In the genomic region with DNA sequence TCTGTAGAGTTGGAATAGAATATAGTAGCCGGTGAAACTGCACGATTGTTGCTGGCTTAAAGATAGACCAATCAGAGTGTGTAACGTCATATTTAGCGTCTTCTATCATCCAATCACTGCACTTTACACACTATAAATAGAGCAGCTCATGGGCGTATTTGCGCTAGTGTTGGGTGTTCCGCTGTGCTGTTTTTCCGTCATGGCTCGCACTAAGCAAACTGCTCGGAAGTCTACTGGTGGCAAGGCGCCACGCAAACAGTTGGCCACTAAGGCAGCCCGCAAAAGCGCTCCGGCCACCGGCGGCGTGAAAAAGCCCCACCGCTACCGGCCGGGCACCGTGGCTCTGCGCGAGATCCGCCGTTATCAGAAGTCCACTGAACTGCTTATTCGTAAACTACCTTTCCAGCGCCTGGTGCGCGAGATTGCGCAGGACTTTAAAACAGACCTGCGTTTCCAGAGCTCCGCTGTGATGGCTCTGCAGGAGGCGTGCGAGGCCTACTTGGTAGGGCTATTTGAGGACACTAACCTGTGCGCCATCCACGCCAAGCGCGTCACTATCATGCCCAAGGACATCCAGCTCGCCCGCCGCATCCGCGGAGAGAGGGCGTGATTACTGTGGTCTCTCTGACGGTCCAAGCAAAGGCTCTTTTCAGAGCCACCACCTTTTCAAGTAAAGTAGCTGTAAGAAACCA, we compare ENCODE assay signal across 8 cellular contexts. TPM values are rescaled to one million over a fixed set of nuclear protein-coding genes. Genes with fewer than 3 reads are reported as not detected.
A peak's percentile ranks its signal among the peaks of the same experiment; 100 is the strongest.
DNase-seq lines count a peak whose midpoint lies in the region; ATAC-seq and TF ChIP-seq lines count a peak whose summit lies in the region.

No MANE protein-coding gene starts in this region.

- H3K4me1 ChIP-seq in HUES48 (ENCODE audit: control insufficient read depth, insufficient read depth, low read length) (peaks cover 36% of the 10 kb centered on the region), esophagus squamous epithelium (peaks cover 8 to 63% (median 13%) of the 10 kb centered on the region in 3 donors)

- peaks cover 6% of the 10 kb centered on the region for H3K9me3 Mint-ChIP-seq in activated T-helper 1 cell treated with anti-CD3 and anti-CD28 coated beads, Interleukin-12 subunit alpha, Interleukin-12 subunit beta, Interleukin-2, Interleukin-4 antibody, amounts not matched to agents 30 ng/mL and 10 ng/mL and 1 ng/mL, durations not matched to agents 14 hours and 24 hours and 36 hours

- H3K27ac ChIP-seq in HUES48 (ENCODE audit: low read depth, low read length) = peak overlapping the region; percentile 99
- peak overlapping the region; percentile 93 to 100 (median 98) for H3K27ac ChIP-seq in esophagus squamous epithelium

- peak overlapping the region; percentile 98 for H3K9ac ChIP-seq in HUES48 (ENCODE audit: low read depth, low read length)

- H3K36me3 ChIP-seq in HUES48 (ENCODE audit: control insufficient read depth, insufficient read depth, low read length) (no peaks in the 10 kb centered on the region), esophagus squamous epithelium (no peaks in the 10 kb centered on the region)

- TF ChIP-seq POLR2A in esophagus squamous epithelium (IDR thresholded peaks at IDR 0.05) = peak; percentile 63 to 100 (median 93)

- TF ChIP-seq CTCF in esophagus squamous epithelium (IDR thresholded peaks at IDR 0.05) = peak in 1 of 6 experiments; percentile 5

- peak; percentile 12 for DNase-seq in DMS 273 treated with DMSO at 0.1 percent for 48 hours (lab: John Stamatoyannopoulos, UW)
- DNase-seq in activated T-helper 1 cell treated with anti-CD3 and anti-CD28 coated beads, Interleukin-12 subunit alpha, Interleukin-12 subunit beta, Interleukin-2, Interleukin-4 antibody, amounts not matched to agents 30 ng/mL and 10 ng/mL and 1 ng/mL, durations not matched to agents 14 hours and 24 hours and 36 hours (ENCODE audit: low spot score) = peak; percentile 80
- DNase-seq in esophagus squamous epithelium (lab: John Stamatoyannopoulos, UW) = no peak
- peak; percentile 83 for DNase-seq in myocyte (ENCODE audit: low read depth)
- peak; percentile 95 for DNase-seq in superior temporal gyrus (ENCODE audit: extremely low spot score)

- intact Hi-C loops in activated T-helper 1 cell treated with anti-CD3 and anti-CD28 coated beads, Interleukin-12 subunit alpha, Interleukin-12 subunit beta, Interleukin-2, Interleukin-4 antibody, amounts not matched to agents 30 ng/mL and 10 ng/mL and 1 ng/mL, durations not matched to agents 14 hours and 24 hours and 36 hours (cut with micrococcal nuclease) = loop anchor here (1.0 to 10.0 kb wide), 10 partner anchors 13 to 1852 kb away; a partner anchor contains a TSS
- intact Hi-C loops in esophagus squamous epithelium (cut with DNase I) = no loop called here

- peaks cover 2% of the 10 kb centered on the region for H3K36me3 Mint-ChIP-seq in activated T-helper 1 cell treated with anti-CD3 and anti-CD28 coated beads, Interleukin-12 subunit alpha, Interleukin-12 subunit beta, Interleukin-2, Interleukin-4 antibody, amounts not matched to agents 30 ng/mL and 10 ng/mL and 1 ng/mL, durations not matched to agents 14 hours and 24 hours and 36 hours (ENCODE audit: low read depth)

- peaks cover 2% of the 10 kb centered on the region for H3K27me3 Mint-ChIP-seq in activated T-helper 1 cell treated with anti-CD3 and anti-CD28 coated beads, Interleukin-12 subunit alpha, Interleukin-12 subunit beta, Interleukin-2, Interleukin-4 antibody, amounts not matched to agents 30 ng/mL and 10 ng/mL and 1 ng/mL, durations not matched to agents 14 hours and 24 hours and 36 hours (ENCODE audit: insufficient read depth)

- ATAC-seq in GM21423 (IDR thresholded peaks at IDR 0.05; ENCODE audit: unreplicated experiment) = peak; percentile 43

- 1 to 3% methylated on average over 18 to 24 of the region's 46 CpGs for WGBS in esophagus squamous epithelium, 2 donors

- H3K27me3 ChIP-seq in HUES48 (ENCODE audit: control insufficient read depth, insufficient read depth, low read length) (no peaks in the 10 kb centered on the region), esophagus squamous epithelium (no peaks in the 10 kb centered on the region)

- peak overlapping the region; percentile 100 for H3K27ac Mint-ChIP-seq in activated T-helper 1 cell treated with anti-CD3 and anti-CD28 coated beads, Interleukin-12 subunit alpha, Interleukin-12 subunit beta, Interleukin-2, Interleukin-4 antibody, amounts not matched to agents 30 ng/mL and 10 ng/mL and 1 ng/mL, durations not matched to agents 14 hours and 24 hours and 36 hours

- H3K4me3 Mint-ChIP-seq in activated T-helper 1 cell treated with anti-CD3 and anti-CD28 coated beads, Interleukin-12 subunit alpha, Interleukin-12 subunit beta, Interleukin-2, Interleukin-4 antibody, amounts not matched to agents 30 ng/mL and 10 ng/mL and 1 ng/mL, durations not matched to agents 14 hours and 24 hours and 36 hours = peak overlapping the region; percentile 98

- H3K4me3 ChIP-seq in HUES48 (ENCODE audit: low read depth, low read length) (peak overlapping the region; percentile 73), esophagus squamous epithelium (peak overlapping the region; percentile 39 to 88 (median 69))

- H3K9me3 ChIP-seq in HUES48 (ENCODE audit: control insufficient read depth, insufficient read depth, low read length) = no peaks in the 10 kb centered on the region
- no peaks in the 10 kb centered on the region for H3K9me3 ChIP-seq in esophagus squamous epithelium

- H3K4me1 Mint-ChIP-seq in activated T-helper 1 cell treated with anti-CD3 and anti-CD28 coated beads, Interleukin-12 subunit alpha, Interleukin-12 subunit beta, Interleukin-2, Interleukin-4 antibody, amounts not matched to agents 30 ng/mL and 10 ng/mL and 1 ng/mL, durations not matched to agents 14 hours and 24 hours and 36 hours (ENCODE audit: low read depth) = peaks cover 61% of the 10 kb centered on the region

TF ChIP-seq in PFSK-1, 5 proteins besides CTCF, POLR2A, EP300 and RAD21:
- TF ChIP-seq FOXP2 (optimal IDR thresholded peaks at IDR 0.05; ENCODE audit: borderline replicate concordance, extremely low read depth, extremely low read length, insufficient read depth) (no peak), TAF1 (IDR thresholded peaks at IDR 0.05; ENCODE audit: borderline replicate concordance, insufficient read depth, low read length) (peak; percentile 98), POLR2AphosphoS5 (IDR thresholded peaks at IDR 0.05; ENCODE audit: low read depth, low read length) (peak; percentile 100), SIN3A (IDR thresholded peaks at IDR 0.05; ENCODE audit: borderline replicate concordance, insufficient read depth, low read length) (peak; percentile 87; the same call in 1 of the 2 replicates)
- TF ChIP-seq, protein P1, sequence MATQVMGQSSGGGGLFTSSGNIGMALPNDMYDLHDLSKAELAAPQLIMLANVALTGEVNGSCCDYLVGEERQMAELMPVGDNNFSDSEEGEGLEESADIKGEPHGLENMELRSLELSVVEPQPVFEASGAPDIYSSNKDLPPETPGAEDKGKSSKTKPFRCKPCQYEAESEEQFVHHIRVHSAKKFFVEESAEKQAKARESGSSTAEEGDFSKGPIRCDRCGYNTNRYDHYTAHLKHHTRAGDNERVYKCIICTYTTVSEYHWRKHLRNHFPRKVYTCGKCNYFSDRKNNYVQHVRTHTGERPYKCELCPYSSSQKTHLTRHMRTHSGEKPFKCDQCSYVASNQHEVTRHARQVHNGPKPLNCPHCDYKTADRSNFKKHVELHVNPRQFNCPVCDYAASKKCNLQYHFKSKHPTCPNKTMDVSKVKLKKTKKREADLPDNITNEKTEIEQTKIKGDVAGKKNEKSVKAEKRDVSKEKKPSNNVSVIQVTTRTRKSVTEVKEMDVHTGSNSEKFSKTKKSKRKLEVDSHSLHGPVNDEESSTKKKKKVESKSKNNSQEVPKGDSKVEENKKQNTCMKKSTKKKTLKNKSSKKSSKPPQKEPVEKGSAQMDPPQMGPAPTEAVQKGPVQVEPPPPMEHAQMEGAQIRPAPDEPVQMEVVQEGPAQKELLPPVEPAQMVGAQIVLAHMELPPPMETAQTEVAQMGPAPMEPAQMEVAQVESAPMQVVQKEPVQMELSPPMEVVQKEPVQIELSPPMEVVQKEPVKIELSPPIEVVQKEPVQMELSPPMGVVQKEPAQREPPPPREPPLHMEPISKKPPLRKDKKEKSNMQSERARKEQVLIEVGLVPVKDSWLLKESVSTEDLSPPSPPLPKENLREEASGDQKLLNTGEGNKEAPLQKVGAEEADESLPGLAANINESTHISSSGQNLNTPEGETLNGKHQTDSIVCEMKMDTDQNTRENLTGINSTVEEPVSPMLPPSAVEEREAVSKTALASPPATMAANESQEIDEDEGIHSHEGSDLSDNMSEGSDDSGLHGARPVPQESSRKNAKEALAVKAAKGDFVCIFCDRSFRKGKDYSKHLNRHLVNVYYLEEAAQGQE (IDR thresholded peaks at IDR 0.05; ENCODE audit: insufficient read depth in 1 of 2, low read depth in 2 of 2, low read length in 2 of 2) = peak; percentile 58 to 68; a peak in 2 of 4 replicates

RNA-seq across cellular contexts. Expression of a gene that starts 57.8 kb away (rescaled TPM):
- 1.8 TPM for polyA plus RNA-seq in PFSK-1 (2012; ENCODE audit: insufficient read length, low read depth)
- 24.5 and 25.3 TPM in 2 replicates for total RNA-seq in activated T-helper 1 cell treated with anti-CD3 and anti-CD28 coated beads, Interleukin-12 subunit alpha, Interleukin-12 subunit beta, Interleukin-2, Interleukin-4 antibody, amounts not matched to agents 30 ng/mL and 10 ng/mL and 1 ng/mL, durations not matched to agents 14 hours and 24 hours and 36 hours
- total RNA-seq in esophagus squamous epithelium (1 to 10 TPM; 7.7 to 9.0 (median 8.5) TPM), myocyte (13.7 and 28.7 TPM in 2 replicates)
- polyA plus RNA-seq in myocyte (2012) = 7.9 TPM
